ENCODE assay signal across 1 cellular context in genomic region chr20:57380081-57380750, GRCh38.
TF ChIP-seq lines count a peak whose summit lies in the region.

No MANE protein-coding gene starts in this region.

TF ChIP-seq in H1, 55 proteins besides CTCF, POLR2A, EP300 and RAD21:
- TF ChIP-seq CHD7 (IDR thresholded peaks at IDR 0.05; ENCODE audit: insufficient replicate concordance, low read length) (no peak), RNF2 (IDR thresholded peaks at IDR 0.05; ENCODE audit: borderline replicate concordance, low read depth, low read length, missing control alignments, poor library complexity, severe bottlenecking) (no peak), CHD1 (IDR thresholded peaks at IDR 0.05; ENCODE audit: low read depth, low read length) (no peak), SP2 (IDR thresholded peaks at IDR 0.05; ENCODE audit: low read length) (no peak), KDM1A (IDR thresholded peaks at IDR 0.05; ENCODE audit: borderline replicate concordance, low read length) (no peak), TEAD4 (IDR thresholded peaks at IDR 0.05; ENCODE audit: low read depth, low read length) (no peak), HDAC6 (IDR thresholded peaks at IDR 0.05; ENCODE audit: low read depth, low read length) (no peak)
